In the genomic region with DNA sequence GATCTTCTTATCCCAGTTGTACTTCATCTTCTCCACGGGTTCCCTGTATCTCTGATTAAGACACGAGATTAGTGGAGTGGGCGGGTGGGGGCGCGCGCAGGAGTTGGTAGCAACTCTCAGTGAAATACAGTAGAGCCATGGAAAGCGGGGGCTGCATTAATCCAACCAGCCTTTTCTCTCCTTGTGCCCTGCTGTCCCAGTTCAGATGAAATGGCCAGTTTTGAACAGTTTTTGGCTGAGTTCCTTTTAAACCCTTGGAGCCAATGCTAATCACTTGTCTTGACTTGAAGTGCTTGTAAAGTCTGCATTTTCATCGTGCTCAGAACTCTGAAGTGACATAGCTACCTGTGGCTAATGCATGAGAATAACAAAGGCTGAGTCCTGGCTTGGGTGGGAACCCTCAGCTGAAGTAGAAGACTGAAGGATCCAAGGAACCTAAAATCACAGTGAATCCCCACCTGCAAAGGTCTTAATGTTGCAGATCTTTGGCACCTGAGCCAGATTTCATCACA, we compare ENCODE assay signal across 1 cellular context.
A peak's percentile ranks its signal among the peaks of the same experiment; 100 is the strongest.
TF ChIP-seq lines count a peak whose summit lies in the region.

No MANE protein-coding gene starts in this region.

TF ChIP-seq in GM23338, 12 proteins besides CTCF, POLR2A, EP300 and RAD21:
- TF ChIP-seq, protein P1, sequence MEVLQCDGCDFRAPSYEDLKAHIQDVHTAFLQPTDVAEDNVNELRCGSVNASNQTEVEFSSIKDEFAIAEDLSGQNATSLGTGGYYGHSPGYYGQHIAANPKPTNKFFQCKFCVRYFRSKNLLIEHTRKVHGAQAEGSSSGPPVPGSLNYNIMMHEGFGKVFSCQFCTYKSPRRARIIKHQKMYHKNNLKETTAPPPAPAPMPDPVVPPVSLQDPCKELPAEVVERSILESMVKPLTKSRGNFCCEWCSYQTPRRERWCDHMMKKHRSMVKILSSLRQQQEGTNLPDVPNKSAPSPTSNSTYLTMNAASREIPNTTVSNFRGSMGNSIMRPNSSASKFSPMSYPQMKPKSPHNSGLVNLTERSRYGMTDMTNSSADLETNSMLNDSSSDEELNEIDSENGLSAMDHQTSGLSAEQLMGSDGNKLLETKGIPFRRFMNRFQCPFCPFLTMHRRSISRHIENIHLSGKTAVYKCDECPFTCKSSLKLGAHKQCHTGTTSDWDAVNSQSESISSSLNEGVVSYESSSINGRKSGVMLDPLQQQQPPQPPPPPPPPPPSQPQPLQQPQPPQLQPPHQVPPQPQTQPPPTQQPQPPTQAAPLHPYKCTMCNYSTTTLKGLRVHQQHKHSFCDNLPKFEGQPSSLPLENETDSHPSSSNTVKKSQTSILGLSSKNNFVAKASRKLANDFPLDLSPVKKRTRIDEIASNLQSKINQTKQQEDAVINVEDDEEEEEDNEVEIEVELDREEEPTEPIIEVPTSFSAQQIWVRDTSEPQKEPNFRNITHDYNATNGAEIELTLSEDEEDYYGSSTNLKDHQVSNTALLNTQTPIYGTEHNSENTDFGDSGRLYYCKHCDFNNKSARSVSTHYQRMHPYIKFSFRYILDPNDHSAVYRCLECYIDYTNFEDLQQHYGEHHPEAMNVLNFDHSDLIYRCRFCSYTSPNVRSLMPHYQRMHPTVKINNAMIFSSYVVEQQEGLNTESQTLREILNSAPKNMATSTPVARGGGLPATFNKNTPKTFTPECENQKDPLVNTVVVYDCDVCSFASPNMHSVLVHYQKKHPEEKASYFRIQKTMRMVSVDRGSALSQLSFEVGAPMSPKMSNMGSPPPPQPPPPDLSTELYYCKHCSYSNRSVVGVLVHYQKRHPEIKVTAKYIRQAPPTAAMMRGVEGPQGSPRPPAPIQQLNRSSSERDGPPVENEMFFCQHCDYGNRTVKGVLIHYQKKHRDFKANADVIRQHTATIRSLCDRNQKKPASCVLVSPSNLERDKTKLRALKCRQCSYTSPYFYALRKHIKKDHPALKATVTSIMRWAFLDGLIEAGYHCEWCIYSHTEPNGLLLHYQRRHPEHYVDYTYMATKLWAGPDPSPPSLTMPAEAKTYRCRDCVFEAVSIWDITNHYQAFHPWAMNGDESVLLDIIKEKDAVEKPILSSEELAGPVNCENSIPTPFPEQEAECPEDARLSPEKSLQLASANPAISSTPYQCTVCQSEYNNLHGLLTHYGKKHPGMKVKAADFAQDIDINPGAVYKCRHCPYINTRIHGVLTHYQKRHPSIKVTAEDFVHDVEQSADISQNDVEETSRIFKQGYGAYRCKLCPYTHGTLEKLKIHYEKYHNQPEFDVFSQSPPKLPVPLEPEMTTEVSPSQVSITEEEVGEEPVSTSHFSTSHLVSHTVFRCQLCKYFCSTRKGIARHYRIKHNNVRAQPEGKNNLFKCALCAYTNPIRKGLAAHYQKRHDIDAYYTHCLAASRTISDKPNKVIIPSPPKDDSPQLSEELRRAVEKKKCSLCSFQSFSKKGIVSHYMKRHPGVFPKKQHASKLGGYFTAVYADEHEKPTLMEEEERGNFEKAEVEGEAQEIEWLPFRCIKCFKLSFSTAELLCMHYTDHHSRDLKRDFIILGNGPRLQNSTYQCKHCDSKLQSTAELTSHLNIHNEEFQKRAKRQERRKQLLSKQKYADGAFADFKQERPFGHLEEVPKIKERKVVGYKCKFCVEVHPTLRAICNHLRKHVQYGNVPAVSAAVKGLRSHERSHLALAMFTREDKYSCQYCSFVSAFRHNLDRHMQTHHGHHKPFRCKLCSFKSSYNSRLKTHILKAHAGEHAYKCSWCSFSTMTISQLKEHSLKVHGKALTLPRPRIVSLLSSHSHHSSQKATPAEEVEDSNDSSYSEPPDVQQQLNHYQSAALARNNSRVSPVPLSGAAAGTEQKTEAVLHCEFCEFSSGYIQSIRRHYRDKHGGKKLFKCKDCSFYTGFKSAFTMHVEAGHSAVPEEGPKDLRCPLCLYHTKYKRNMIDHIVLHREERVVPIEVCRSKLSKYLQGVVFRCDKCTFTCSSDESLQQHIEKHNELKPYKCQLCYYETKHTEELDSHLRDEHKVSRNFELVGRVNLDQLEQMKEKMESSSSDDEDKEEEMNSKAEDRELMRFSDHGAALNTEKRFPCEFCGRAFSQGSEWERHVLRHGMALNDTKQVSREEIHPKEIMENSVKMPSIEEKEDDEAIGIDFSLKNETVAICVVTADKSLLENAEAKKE (CRISPR knock-in tag; IDR thresholded peaks at IDR 0.05): 0 out of 2 replicates have a peak, but pooled peaks have one; percentile 16
- no peak for TF ChIP-seq EZH2 (IDR thresholded peaks at IDR 0.05; ENCODE audit: low read depth, unreplicated experiment)
TF ChIP-seq in GM23338: peak in this region for 1.
